ENCODE assay signal across 1 cellular context in the genomic region with DNA sequence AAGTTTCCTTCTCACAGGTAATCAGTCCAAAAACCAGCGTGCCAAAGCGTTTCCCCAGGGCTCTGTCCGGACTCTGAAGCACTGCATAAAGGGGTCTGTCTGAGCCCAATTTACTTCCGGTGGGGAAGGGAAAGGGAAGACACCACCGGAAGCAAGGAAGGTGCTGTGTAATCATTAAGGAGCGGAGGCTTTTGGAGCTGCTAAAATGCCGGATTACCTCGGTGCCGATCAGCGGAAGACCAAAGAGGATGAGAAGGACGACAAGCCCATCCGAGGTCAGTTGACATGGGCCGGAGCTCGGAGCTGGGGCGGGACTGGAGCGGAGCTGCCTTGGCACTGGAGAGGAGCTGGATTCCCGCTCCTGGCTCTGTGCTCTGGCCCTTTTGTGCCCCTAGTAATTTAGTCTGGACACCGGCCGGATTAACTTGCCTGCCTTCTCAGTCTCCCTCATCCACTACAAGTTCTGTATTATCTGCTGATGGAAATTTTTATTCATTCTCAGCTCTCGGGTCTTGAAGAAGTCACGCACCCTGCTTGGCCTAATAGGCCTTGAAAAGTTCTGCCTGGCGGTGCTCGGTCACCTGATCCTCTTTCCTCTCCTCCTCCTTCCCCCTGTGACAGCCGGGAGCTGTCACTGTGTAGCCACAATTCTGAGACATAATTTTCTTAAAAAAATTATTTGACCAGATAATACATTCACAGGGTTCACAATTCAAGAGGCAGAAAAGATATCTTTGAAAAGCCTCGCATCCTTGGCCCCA.
TF ChIP-seq lines count a peak whose summit lies in the region.

A gene (plus strand): TSS at position 137 of the 761 bp plus-strand sequence. CDS start 69 bp downstream, at position 206.

TF ChIP-seq in HEK293, 187 proteins besides CTCF, POLR2A, EP300 and RAD21 (continued from another document):
- TF ChIP-seq YY2 (tag by site-specific recombination; IDR thresholded peaks at IDR 0.05) = peak; percentile 80
- no peak for TF ChIP-seq ZNF473 (tag by site-specific recombination; IDR thresholded peaks at IDR 0.05)
- TF ChIP-seq SALL2 (tag by site-specific recombination; IDR thresholded peaks at IDR 0.05; ENCODE audit: borderline replicate concordance) = no peak
- TF ChIP-seq ZNF2 (tag by site-specific recombination; IDR thresholded peaks at IDR 0.05) = peak; percentile 81
- TF ChIP-seq, protein P1, sequence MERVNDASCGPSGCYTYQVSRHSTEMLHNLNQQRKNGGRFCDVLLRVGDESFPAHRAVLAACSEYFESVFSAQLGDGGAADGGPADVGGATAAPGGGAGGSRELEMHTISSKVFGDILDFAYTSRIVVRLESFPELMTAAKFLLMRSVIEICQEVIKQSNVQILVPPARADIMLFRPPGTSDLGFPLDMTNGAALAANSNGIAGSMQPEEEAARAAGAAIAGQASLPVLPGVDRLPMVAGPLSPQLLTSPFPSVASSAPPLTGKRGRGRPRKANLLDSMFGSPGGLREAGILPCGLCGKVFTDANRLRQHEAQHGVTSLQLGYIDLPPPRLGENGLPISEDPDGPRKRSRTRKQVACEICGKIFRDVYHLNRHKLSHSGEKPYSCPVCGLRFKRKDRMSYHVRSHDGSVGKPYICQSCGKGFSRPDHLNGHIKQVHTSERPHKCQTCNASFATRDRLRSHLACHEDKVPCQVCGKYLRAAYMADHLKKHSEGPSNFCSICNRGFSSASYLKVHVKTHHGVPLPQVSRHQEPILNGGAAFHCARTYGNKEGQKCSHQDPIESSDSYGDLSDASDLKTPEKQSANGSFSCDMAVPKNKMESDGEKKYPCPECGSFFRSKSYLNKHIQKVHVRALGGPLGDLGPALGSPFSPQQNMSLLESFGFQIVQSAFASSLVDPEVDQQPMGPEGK (tag by site-specific recombination; IDR thresholded peaks at IDR 0.05) = peak; percentile 50; the same call in 1 of the 2 replicates
- TF ChIP-seq KLF16 (tag by site-specific recombination; IDR thresholded peaks at IDR 0.05) = peak; percentile 70; the same call in 1 of the 2 replicates
- 0 out of 2 replicates have a peak, but pooled peaks have one; percentile 18 for TF ChIP-seq KLF9 (tag by site-specific recombination; IDR thresholded peaks at IDR 0.05; ENCODE audit: low read depth)
- peak; percentile 91 for TF ChIP-seq ZNF600 (tag by site-specific recombination; IDR thresholded peaks at IDR 0.05)
- peak; percentile 55; the same call in 1 of the 2 replicates for TF ChIP-seq OVOL3 (tag by site-specific recombination; IDR thresholded peaks at IDR 0.05)
- TF ChIP-seq ZBTB48 (tag by site-specific recombination; IDR thresholded peaks at IDR 0.05) = peak; percentile 89
- TF ChIP-seq, protein P2, sequence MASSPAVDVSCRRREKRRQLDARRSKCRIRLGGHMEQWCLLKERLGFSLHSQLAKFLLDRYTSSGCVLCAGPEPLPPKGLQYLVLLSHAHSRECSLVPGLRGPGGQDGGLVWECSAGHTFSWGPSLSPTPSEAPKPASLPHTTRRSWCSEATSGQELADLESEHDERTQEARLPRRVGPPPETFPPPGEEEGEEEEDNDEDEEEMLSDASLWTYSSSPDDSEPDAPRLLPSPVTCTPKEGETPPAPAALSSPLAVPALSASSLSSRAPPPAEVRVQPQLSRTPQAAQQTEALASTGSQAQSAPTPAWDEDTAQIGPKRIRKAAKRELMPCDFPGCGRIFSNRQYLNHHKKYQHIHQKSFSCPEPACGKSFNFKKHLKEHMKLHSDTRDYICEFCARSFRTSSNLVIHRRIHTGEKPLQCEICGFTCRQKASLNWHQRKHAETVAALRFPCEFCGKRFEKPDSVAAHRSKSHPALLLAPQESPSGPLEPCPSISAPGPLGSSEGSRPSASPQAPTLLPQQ (tag by site-specific recombination; IDR thresholded peaks at IDR 0.05) = peak; percentile 76
- peak; percentile 69 for TF ChIP-seq TRIM28 (IDR thresholded peaks at IDR 0.05; ENCODE audit: borderline replicate concordance, low read length)
- TF ChIP-seq ZNF660 (tag by site-specific recombination; IDR thresholded peaks at IDR 0.05) = peak; percentile 95
- TF ChIP-seq ZFP69B (tag by site-specific recombination; IDR thresholded peaks at IDR 0.05) = peak; percentile 8; the same call in 1 of the 2 replicates
- TF ChIP-seq, protein P3, sequence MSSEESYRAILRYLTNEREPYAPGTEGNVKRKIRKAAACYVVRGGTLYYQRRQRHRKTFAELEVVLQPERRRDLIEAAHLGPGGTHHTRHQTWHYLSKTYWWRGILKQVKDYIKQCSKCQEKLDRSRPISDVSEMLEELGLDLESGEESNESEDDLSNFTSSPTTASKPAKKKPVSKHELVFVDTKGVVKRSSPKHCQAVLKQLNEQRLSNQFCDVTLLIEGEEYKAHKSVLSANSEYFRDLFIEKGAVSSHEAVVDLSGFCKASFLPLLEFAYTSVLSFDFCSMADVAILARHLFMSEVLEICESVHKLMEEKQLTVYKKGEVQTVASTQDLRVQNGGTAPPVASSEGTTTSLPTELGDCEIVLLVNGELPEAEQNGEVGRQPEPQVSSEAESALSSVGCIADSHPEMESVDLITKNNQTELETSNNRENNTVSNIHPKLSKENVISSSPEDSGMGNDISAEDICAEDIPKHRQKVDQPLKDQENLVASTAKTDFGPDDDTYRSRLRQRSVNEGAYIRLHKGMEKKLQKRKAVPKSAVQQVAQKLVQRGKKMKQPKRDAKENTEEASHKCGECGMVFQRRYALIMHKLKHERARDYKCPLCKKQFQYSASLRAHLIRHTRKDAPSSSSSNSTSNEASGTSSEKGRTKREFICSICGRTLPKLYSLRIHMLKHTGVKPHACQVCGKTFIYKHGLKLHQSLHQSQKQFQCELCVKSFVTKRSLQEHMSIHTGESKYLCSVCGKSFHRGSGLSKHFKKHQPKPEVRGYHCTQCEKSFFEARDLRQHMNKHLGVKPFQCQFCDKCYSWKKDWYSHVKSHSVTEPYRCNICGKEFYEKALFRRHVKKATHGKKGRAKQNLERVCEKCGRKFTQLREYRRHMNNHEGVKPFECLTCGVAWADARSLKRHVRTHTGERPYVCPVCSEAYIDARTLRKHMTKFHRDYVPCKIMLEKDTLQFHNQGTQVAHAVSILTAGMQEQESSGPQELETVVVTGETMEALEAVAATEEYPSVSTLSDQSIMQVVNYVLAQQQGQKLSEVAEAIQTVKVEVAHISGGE (tag by site-specific recombination; conservative IDR thresholded peaks at IDR 0.05; ENCODE audit: low read depth) = peak; percentile 99
- TF ChIP-seq ZBTB17 (tag by site-specific recombination; IDR thresholded peaks at IDR 0.05) = peak; percentile 100
- TF ChIP-seq, protein P4, sequence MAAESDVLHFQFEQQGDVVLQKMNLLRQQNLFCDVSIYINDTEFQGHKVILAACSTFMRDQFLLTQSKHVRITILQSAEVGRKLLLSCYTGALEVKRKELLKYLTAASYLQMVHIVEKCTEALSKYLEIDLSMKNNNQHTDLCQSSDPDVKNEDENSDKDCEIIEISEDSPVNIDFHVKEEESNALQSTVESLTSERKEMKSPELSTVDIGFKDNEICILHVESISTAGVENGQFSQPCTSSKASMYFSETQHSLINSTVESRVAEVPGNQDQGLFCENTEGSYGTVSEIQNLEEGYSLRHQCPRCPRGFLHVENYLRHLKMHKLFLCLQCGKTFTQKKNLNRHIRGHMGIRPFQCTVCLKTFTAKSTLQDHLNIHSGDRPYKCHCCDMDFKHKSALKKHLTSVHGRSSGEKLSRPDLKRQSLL (tag by site-specific recombination; IDR thresholded peaks at IDR 0.05) = peak; percentile 57; the same call in 1 of the 2 replicates
- TF ChIP-seq ZNF610 (tag by site-specific recombination; IDR thresholded peaks at IDR 0.05; ENCODE audit: borderline replicate concordance) = 0 out of 2 replicates have a peak, but pooled peaks have one; percentile 62
- TF ChIP-seq, protein P5, sequence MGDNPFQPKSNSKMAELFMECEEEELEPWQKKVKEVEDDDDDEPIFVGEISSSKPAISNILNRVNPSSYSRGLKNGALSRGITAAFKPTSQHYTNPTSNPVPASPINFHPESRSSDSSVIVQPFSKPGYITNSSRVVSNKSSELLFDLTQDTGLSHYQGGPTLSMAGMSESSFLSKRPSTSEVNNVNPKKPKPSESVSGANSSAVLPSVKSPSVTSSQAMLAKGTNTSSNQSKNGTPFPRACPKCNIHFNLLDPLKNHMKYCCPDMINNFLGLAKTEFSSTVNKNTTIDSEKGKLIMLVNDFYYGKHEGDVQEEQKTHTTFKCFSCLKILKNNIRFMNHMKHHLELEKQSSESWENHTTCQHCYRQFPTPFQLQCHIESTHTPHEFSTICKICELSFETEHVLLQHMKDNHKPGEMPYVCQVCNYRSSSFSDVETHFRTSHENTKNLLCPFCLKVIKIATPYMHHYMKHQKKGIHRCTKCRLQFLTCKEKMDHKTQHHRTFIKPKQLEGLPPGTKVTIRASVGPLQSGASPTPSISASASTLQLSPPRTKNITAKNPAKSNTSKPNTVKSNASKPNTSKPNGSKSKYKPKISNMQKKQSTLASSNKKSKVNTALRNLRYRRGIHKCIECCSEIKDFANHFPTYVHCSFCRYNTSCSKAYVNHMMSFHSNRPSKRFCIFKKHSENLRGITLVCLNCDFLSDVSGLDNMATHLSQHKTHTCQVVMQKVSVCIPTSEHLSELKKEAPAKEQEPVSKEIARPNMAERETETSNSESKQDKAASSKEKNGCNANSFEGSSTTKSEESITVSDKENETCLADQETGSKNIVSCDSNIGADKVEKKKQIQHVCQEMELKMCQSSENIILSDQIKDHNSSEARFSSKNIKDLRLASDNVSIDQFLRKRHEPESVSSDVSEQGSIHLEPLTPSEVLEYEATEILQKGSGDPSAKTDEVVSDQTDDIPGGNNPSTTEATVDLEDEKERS (tag by site-specific recombination; IDR thresholded peaks at IDR 0.05) = peak; percentile 22; the same call in 1 of the 2 replicates
- TF ChIP-seq ZBTB8A (tag by site-specific recombination; IDR thresholded peaks at IDR 0.05) = peak; percentile 29; the same call in 1 of the 2 replicates
- TF ChIP-seq, protein P6, sequence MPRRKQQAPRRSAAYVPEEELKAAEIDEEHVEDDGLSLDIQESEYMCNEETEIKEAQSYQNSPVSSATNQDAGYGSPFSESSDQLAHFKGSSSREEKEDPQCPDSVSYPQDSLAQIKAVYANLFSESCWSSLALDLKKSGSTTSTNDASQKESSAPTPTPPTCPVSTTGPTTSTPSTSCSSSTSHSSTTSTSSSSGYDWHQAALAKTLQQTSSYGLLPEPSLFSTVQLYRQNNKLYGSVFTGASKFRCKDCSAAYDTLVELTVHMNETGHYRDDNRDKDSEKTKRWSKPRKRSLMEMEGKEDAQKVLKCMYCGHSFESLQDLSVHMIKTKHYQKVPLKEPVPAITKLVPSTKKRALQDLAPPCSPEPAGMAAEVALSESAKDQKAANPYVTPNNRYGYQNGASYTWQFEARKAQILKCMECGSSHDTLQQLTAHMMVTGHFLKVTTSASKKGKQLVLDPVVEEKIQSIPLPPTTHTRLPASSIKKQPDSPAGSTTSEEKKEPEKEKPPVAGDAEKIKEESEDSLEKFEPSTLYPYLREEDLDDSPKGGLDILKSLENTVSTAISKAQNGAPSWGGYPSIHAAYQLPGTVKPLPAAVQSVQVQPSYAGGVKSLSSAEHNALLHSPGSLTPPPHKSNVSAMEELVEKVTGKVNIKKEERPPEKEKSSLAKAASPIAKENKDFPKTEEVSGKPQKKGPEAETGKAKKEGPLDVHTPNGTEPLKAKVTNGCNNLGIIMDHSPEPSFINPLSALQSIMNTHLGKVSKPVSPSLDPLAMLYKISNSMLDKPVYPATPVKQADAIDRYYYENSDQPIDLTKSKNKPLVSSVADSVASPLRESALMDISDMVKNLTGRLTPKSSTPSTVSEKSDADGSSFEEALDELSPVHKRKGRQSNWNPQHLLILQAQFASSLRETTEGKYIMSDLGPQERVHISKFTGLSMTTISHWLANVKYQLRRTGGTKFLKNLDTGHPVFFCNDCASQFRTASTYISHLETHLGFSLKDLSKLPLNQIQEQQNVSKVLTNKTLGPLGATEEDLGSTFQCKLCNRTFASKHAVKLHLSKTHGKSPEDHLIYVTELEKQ (tag by site-specific recombination; IDR thresholded peaks at IDR 0.05; ENCODE audit: borderline replicate concordance) = no peak
- peak; percentile 88 for TF ChIP-seq ZXDB (tag by site-specific recombination; IDR thresholded peaks at IDR 0.05)
- TF ChIP-seq ZSCAN30 (tag by site-specific recombination; IDR thresholded peaks at IDR 0.05) = peak; percentile 83
- TF ChIP-seq SP2 (tag by site-specific recombination; IDR thresholded peaks at IDR 0.05) = peak; percentile 70
